In the genomic region with DNA sequence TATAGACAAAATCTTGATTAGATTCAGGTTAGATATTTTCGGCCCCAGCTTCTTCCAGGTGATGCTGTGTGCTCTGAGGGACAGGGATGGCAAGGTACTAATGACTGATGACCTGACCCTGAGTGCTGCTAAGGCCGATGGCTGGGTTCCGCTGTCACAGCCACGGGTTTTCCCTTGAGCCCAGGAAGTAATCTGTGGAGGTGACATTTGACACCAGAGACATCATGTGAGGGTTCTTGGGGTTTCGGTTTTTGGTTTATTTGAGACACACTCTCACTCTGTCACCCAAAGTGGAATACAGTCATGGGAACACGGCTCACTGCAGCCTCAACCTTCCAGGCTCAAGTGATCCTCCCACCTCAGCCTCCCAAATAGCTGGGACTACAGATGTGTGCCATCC, we compare ENCODE assay signal across 25 cellular contexts. TPM values are rescaled to one million over a fixed set of nuclear protein-coding genes. Genes with fewer than 3 reads are reported as not detected.
DNase-seq lines count a peak whose midpoint lies in the region; ATAC-seq, FAIRE-seq and TF ChIP-seq lines count a peak whose summit lies in the region.
"Had no signal": no experiment of that assay in that cellular context is flagged by ENCODE, and none has a peak within 500 bp of the region (broad histone marks: within the 10 kb centered on the region; RNA-seq: fewer than 3 reads in every experiment).

No MANE protein-coding gene starts in this region.

- H3K4me2 ChIP-seq in GM12878 (ENCODE audit: control insufficient read depth, insufficient read depth): peak overlapping the region; percentile 36
- H3K4me2 ChIP-seq: hepatocyte had no signal

- POLR2A ChIA-PET in GM12878 (lab: Charles Lee): no interaction called here

- RAD21 ChIA-PET in GM12878 (lab: Charles Lee; ENCODE audit: unreplicated experiment): interaction anchor here (1.0 to 1.4 kb wide), 6 partner anchors 11 to 325 kb away, joined by 3 to 10 read pairs (median 4); partner anchors contain the start of gene MIF4GD

- no peak overlapping the region for H3K27ac ChIP-seq in GM12878 (ENCODE audit: control insufficient read depth, insufficient read depth)
- H3K27ac ChIP-seq: body of pancreas, colonic mucosa, hepatocyte, parathyroid adenoma, WERI-Rb-1 had no signal

- SMC1A ChIA-PET in GM12878 (lab: Charles Lee; ENCODE audit: uncharacterized antibody, unreplicated experiment): interaction anchor here (1.0 to 2.7 kb wide), 4 partner anchors 10 to 22 kb away, joined by 4 to 13 read pairs (median 5); partner anchors contain the start of genes OTOP2 and USH1G

- no peaks in the 10 kb centered on the region for H3K79me2 ChIP-seq in GM12878 (ENCODE audit: control insufficient read depth, insufficient read depth, low read length)
- H3K79me2 ChIP-seq: hepatocyte, parathyroid adenoma had no signal

- peak overlapping the region; percentile 57 for H2AFZ ChIP-seq in GM12878 (ENCODE audit: control insufficient read depth, low read depth, low read length)
- H2AFZ ChIP-seq: hepatocyte, parathyroid adenoma had no signal

- peak; percentile 60 for ATAC-seq in GM19035 (IDR thresholded peaks at IDR 0.05; ENCODE audit: unreplicated experiment)
- ATAC-seq in HG02678 (IDR thresholded peaks at IDR 0.05; ENCODE audit: unreplicated experiment): peak; percentile 52
- ATAC-seq in GM12878: peak; percentile 97
- ATAC-seq: body of pancreas had no signal

- intact Hi-C loops in GM12878 (cut with micrococcal nuclease; ENCODE audit: unreplicated experiment): no loop called here
- intact Hi-C loops in lower leg skin (cut with DNase I; ENCODE audit: low total_unique reads): no loop called here

- no peak for TF ChIP-seq RAD21 in GM12878 (IDR thresholded peaks at IDR 0.05; ENCODE audit: insufficient read depth, low read depth, low read length)

- no peaks in the 10 kb centered on the region for H3K36me3 ChIP-seq in GM12878 (ENCODE audit: control insufficient read depth in 2 of 2, insufficient read depth in 2 of 2, low read length in 1 of 2)
- H3K36me3 ChIP-seq: colonic mucosa had no signal

- FAIRE-seq in GM12892 (lab: Jason Lieb, UNC): peak; percentile 81
- peak; percentile 93 for FAIRE-seq in GM12878 (lab: Jason Lieb, UNC)

- no TSS peak for BruUV-seq in GM12878 (replicated peaks; lab: Mats Ljungman, UMichigan)

- no peaks in the 10 kb centered on the region for H4K20me1 ChIP-seq in GM12878 (ENCODE audit: control insufficient read depth, insufficient read depth)

- H3K4me3 ChIP-seq in GM12878 (peak overlapping the region; percentile 12; the same call in 1 of the 2 replicates), lower leg skin (ENCODE audit: low read depth, poor library complexity, severe bottlenecking) (no peak overlapping the region)
- H3K4me3 ChIP-seq: body of pancreas, colonic mucosa, hepatocyte had no signal

- CTCF ChIA-PET in GM12878 (lab: Yijun Ruan, JAX): interaction anchor here (0.8 to 2.9 kb wide), 7 partner anchors 12 to 83 kb away, joined by 3 to 15 read pairs (median 4); partner anchors contain the start of gene OTOP2

- TF ChIP-seq POLR2A in GM12892 (IDR thresholded peaks at IDR 0.05; ENCODE audit: low read depth, low read length) (peak; percentile 54; the same call in 1 of the 2 replicates), GM12878 (IDR thresholded peaks at IDR 0.05; ENCODE audit: low read depth, low read length) (peak; percentile 52; the same call in 1 of the 2 replicates), lower leg skin (IDR thresholded peaks at IDR 0.05) (no peak)

- DNase-seq in GM12892 (ENCODE audit: insufficient read length) (no peak), GM12878 (ENCODE audit: low read depth, low spot score) (peak; percentile 48), mucosa of gallbladder (ENCODE audit: low spot score) (no peak), lower leg skin (ENCODE audit: low spot score in 2 of 2) (no peak), KBM-7 (no peak)
- no peak for DNase-seq in stimulated activated CD4-positive, alpha-beta T cell treated with anti-CD3 and anti-CD28 coated beads, Interleukin-15, amount 100 ng/mL, for 24 hours
- DNase-seq: activated CD4-positive, alpha-beta T cell treated with anti-CD3 and anti-CD28 coated beads, Interleukin-2, amount 50 U/mL, for 48 hours; activated T-cell treated with anti-CD3 and anti-CD28 coated beads, Interleukin-2, amount 50 U/mL, for 1 hour; body of pancreas; colonic mucosa; DMS79 treated with DMSO at 0.1 percent for 48 hours; islet precursor cell; NCI-H446 treated with DMSO at 0.1 percent for 48 hours; SHP77; stimulated activated CD4-positive, alpha-beta T cell treated with anti-CD3 and anti-CD28 coated beads, Interleukin-2, amount 100 ng/mL, for 48 hours; T-helper 1 cell; WERI-Rb-1 had no signal

- no peaks in the 10 kb centered on the region for H3K9me3 ChIP-seq in GM12878 (replicated peaks; ENCODE audit: control insufficient read depth, insufficient read depth, low read length)
- H3K9me3 ChIP-seq: body of pancreas, colonic mucosa had no signal

- peak overlapping the region; percentile 10; the same call in 1 of the 2 replicates for H3K9ac ChIP-seq in GM12878 (ENCODE audit: control insufficient read depth, insufficient read depth, low read length)
- H3K9ac ChIP-seq: parathyroid adenoma had no signal

- in situ Hi-C loops in GM12878 (cut with MboI): no loop called here
- in situ Hi-C loops in KBM-7 (cut with MboI; ENCODE audit: low pct_unique_long_range_greater_than_20kb, low sequenced_read_pairs): no loop called here

- 1% methylated on average over 6 of the region's 6 CpGs for WGBS in GM12878 (ENCODE audit: insufficient coverage, insufficient replicate concordance, low lambda C conversion rate, missing lambda C conversion rate)
- WGBS in lower leg skin, 2 donors: 53 to 65% methylated on average over 6 of the region's 6 CpGs

- H3K27me3 ChIP-seq in GM12878 (replicated peaks in 1 of 2; ENCODE audit: control insufficient read depth in 2 of 2, insufficient read depth in 2 of 2, low read length in 1 of 2): no peaks in the 10 kb centered on the region; a peak in 1 of 4 replicates
- H3K27me3 ChIP-seq: body of pancreas had no signal

- peaks cover 6% of the 10 kb centered on the region; the same call in 1 of the 2 replicates for H3K4me1 ChIP-seq in GM12878 (ENCODE audit: control insufficient read depth, insufficient read depth, low read length)
- H3K4me1 ChIP-seq: body of pancreas, colonic mucosa had no signal

- no peak for TF ChIP-seq CTCF in GM12878 (IDR thresholded peaks at IDR 0.05 in 2 of 3, conservative IDR thresholded peaks at IDR 0.05 in 1 of 3; ENCODE audit: control insufficient read depth in 2 of 3, extremely low read depth in 1 of 3, insufficient read depth in 1 of 3, low read depth in 3 of 3, low read length in 3 of 3)
- TF ChIP-seq CTCF in lower leg skin (IDR thresholded peaks at IDR 0.05): no peak

- no peak for TF ChIP-seq EP300 in GM12878 (IDR thresholded peaks at IDR 0.05; ENCODE audit: borderline replicate concordance in 1 of 2, control insufficient read depth in 1 of 2, low read depth in 2 of 2, low read length in 2 of 2)

RNA-seq across cellular contexts. Expression of gene OTOP3, which starts 9.8 kb away (rescaled TPM):
- polyA plus RNA-seq in GM12892 (2012; ENCODE audit: missing spikeins): not detected
- not detected in 2 replicates for total RNA-seq in GM12878 (2013; cell fraction: nucleolus; rRNA removed)
- total RNA-seq in GM12878 (2014; rRNA removed) (not detected in 2 replicates), GM12878 (2014; rRNA removed; fragmentation: Illumina TruSeq; extraction: Trizol) (not detected in 2 replicates), GM12878 (2021) (not detected in 2 replicates), mucosa of gallbladder (not detected), lower leg skin (1 to 10 TPM in 2 of 4 donors, under 1 TPM in 1, not detected in 1; 0.64 to 2.3 (median 1.1) TPM)
- polyA plus RNA-seq in GM12878 (2011; ENCODE audit: low read depth): not detected
- polyA plus RNA-seq in GM12878 (2011; rRNA removed) (0.03 TPM in 1 of 2 replicates, not detected in the other), GM12878 (2014; fragmentation: Illumina TruSeq; extraction: Trizol) (not detected in 2 replicates), GM12878 (2014; fragmentation: Nextera tagmentation; extraction: Ambion mirVana) (not detected), GM12878 (2014; rRNA removed) (0.06 TPM in 1 of 2 replicates, not detected in the other), GM12878 (2016; fragmentation: Nextera tagmentation; extraction: Ambion mirVana) (not detected)
- polyA plus RNA-seq in GM12878 (2011; cell fraction: cytosol; rRNA removed): 0.09 and 0.12 TPM in 2 replicates
- polyA plus RNA-seq in GM12878 (2011; cell fraction: nucleus; rRNA removed): 0.04 and 0.10 TPM in 2 replicates
- 0.04 TPM in 1 of 2 replicates, not detected in the other for polyA plus RNA-seq in GM12878 (2012)
- 0.21 TPM in 1 of 2 replicates, not detected in the other for polyA minus RNA-seq in GM12878 (2011; rRNA and poly(A)+ RNA removed)
- polyA minus RNA-seq in GM12878 (2011; cell fraction: cytosol; rRNA and poly(A)+ RNA removed): not detected in 2 replicates
- not detected in 2 replicates for polyA minus RNA-seq in GM12878 (2011; cell fraction: nucleus; rRNA and poly(A)+ RNA removed)
- total RNA-seq: activated naive CD4-positive, alpha-beta T cell treated with anti-CD3 and anti-CD28 coated beads, Interleukin-2, amount 50 U/mL, for 72 hours; fibroblast of villous mesenchyme; natural killer cell treated with Interleukin-12 subunit alpha and Interleukin-12 subunit beta and Interleukin-15 and Interleukin-18, amount 100 ng/mL, for 72 hours; subcutaneous adipose tissue had no signal
- polyA plus RNA-seq: hepatocyte had no signal

RNA-seq across cellular contexts. Expression of gene OTOP2, which starts 21.5 kb away (rescaled TPM):
- polyA plus RNA-seq in GM12892 (2012; ENCODE audit: missing spikeins): not detected
- not detected in 2 replicates for total RNA-seq in GM12878 (2013; cell fraction: nucleolus; rRNA removed)
- total RNA-seq in GM12878 (2014; rRNA removed) (not detected in 2 replicates), GM12878 (2014; rRNA removed; fragmentation: Illumina TruSeq; extraction: Trizol) (not detected in 2 replicates), GM12878 (2021) (not detected in 2 replicates), mucosa of gallbladder (not detected), lower leg skin (not detected)
- not detected for polyA plus RNA-seq in GM12878 (2011; ENCODE audit: low read depth)
- polyA plus RNA-seq in GM12878 (2011; rRNA removed) (not detected in 2 replicates), GM12878 (2014; fragmentation: Illumina TruSeq; extraction: Trizol) (not detected in 2 replicates), GM12878 (2014; fragmentation: Nextera tagmentation; extraction: Ambion mirVana) (not detected), GM12878 (2014; rRNA removed) (not detected in 2 replicates), GM12878 (2016; fragmentation: Nextera tagmentation; extraction: Ambion mirVana) (not detected)
- polyA plus RNA-seq in GM12878 (2011; cell fraction: cytosol; rRNA removed): not detected in 2 replicates
- not detected in 2 replicates for polyA plus RNA-seq in GM12878 (2011; cell fraction: nucleus; rRNA removed)
- 0.04 TPM in 1 of 2 replicates, not detected in the other for polyA plus RNA-seq in GM12878 (2012)
- polyA minus RNA-seq in GM12878 (2011; rRNA and poly(A)+ RNA removed): not detected in 2 replicates
- not detected in 2 replicates for polyA minus RNA-seq in GM12878 (2011; cell fraction: cytosol; rRNA and poly(A)+ RNA removed)
- not detected in 2 replicates for polyA minus RNA-seq in GM12878 (2011; cell fraction: nucleus; rRNA and poly(A)+ RNA removed)
- total RNA-seq: activated naive CD4-positive, alpha-beta T cell treated with anti-CD3 and anti-CD28 coated beads, Interleukin-2, amount 50 U/mL, for 72 hours; body of pancreas; fibroblast of villous mesenchyme; natural killer cell treated with Interleukin-12 subunit alpha and Interleukin-12 subunit beta and Interleukin-15 and Interleukin-18, amount 100 ng/mL, for 72 hours had no signal

RNA-seq across cellular contexts. Expression of gene USH1G, which starts 22.5 kb away (rescaled TPM):
- not detected for polyA plus RNA-seq in GM12892 (2012; ENCODE audit: missing spikeins)
- total RNA-seq in GM12878 (2013; cell fraction: nucleolus; rRNA removed): 0.29 and 0.48 TPM in 2 replicates
- total RNA-seq in GM12878 (2014; rRNA removed) (0.11 TPM in 1 of 2 replicates, not detected in the other), GM12878 (2014; rRNA removed; fragmentation: Illumina TruSeq; extraction: Trizol) (not detected in 2 replicates), GM12878 (2021) (0.05 TPM in 1 of 2 replicates, not detected in the other), mucosa of gallbladder (0.09 TPM), lower leg skin (1 to 10 TPM in 3 of 4 donors, under 1 TPM in 1; 0.67 to 2.6 (median 2.1) TPM)
- polyA plus RNA-seq in GM12878 (2011; ENCODE audit: low read depth): not detected
- polyA plus RNA-seq in GM12878 (2011; rRNA removed) (0.22 and 0.62 TPM in 2 replicates), GM12878 (2014; fragmentation: Illumina TruSeq; extraction: Trizol) (not detected in 2 replicates), GM12878 (2014; fragmentation: Nextera tagmentation; extraction: Ambion mirVana) (not detected), GM12878 (2014; rRNA removed) (not detected in 2 replicates), GM12878 (2016; fragmentation: Nextera tagmentation; extraction: Ambion mirVana) (under 1 TPM in 1 of 2 experiments, not detected in 1; 0.09 TPM)
- 0.88 and 1.0 TPM in 2 replicates for polyA plus RNA-seq in GM12878 (2011; cell fraction: cytosol; rRNA removed)
- 1.5 and 2.1 TPM in 2 replicates for polyA plus RNA-seq in GM12878 (2011; cell fraction: nucleus; rRNA removed)
- 0.06 and 0.08 TPM in 2 replicates for polyA plus RNA-seq in GM12878 (2012)
- 6.6 and 11.9 TPM in 2 replicates for polyA minus RNA-seq in GM12878 (2011; rRNA and poly(A)+ RNA removed)
- 0.52 and 0.67 TPM in 2 replicates for polyA minus RNA-seq in GM12878 (2011; cell fraction: cytosol; rRNA and poly(A)+ RNA removed)
- polyA minus RNA-seq in GM12878 (2011; cell fraction: nucleus; rRNA and poly(A)+ RNA removed): 2.7 and 6.5 TPM in 2 replicates
- total RNA-seq: activated naive CD4-positive, alpha-beta T cell treated with anti-CD3 and anti-CD28 coated beads, Interleukin-2, amount 50 U/mL, for 72 hours; fibroblast of villous mesenchyme; natural killer cell treated with Interleukin-12 subunit alpha and Interleukin-12 subunit beta and Interleukin-15 and Interleukin-18, amount 100 ng/mL, for 72 hours; subcutaneous adipose tissue had no signal

RNA-seq across cellular contexts. Expression of gene HID1, which starts 27.0 kb away (rescaled TPM):
- 0.49 TPM for polyA plus RNA-seq in GM12892 (2012; ENCODE audit: missing spikeins)
- 0.21 TPM in 1 of 2 replicates, not detected in the other for total RNA-seq in GM12878 (2013; cell fraction: nucleolus; rRNA removed)
- total RNA-seq in GM12878 (2014; rRNA removed) (0.40 and 0.54 TPM in 2 replicates), GM12878 (2014; rRNA removed; fragmentation: Illumina TruSeq; extraction: Trizol) (0.04 TPM in 1 of 2 replicates, not detected in the other), GM12878 (2021) (0.37 and 0.77 TPM in 2 replicates), mucosa of gallbladder (186 TPM), lower leg skin (10 to 100 TPM in 1 of 4 donors, 1 to 10 TPM in 3; 2.9 to 11.6 (median 6.2) TPM)
- polyA plus RNA-seq in GM12878 (2011; ENCODE audit: low read depth): 0.41 TPM
- polyA plus RNA-seq in GM12878 (2011; rRNA removed) (0.14 and 0.69 TPM in 2 replicates), GM12878 (2014; fragmentation: Illumina TruSeq; extraction: Trizol) (0.09 and 0.30 TPM in 2 replicates), GM12878 (2014; fragmentation: Nextera tagmentation; extraction: Ambion mirVana) (not detected), GM12878 (2014; rRNA removed) (0.12 and 0.51 TPM in 2 replicates), GM12878 (2016; fragmentation: Nextera tagmentation; extraction: Ambion mirVana) (under 1 TPM; 0.24 to 0.63 TPM)
- 0.10 and 0.13 TPM in 2 replicates for polyA plus RNA-seq in GM12878 (2011; cell fraction: cytosol; rRNA removed)
- polyA plus RNA-seq in GM12878 (2011; cell fraction: nucleus; rRNA removed): 1.5 and 2.0 TPM in 2 replicates
- 0.87 and 1.8 TPM in 2 replicates for polyA plus RNA-seq in GM12878 (2012)
- 0.37 and 0.62 TPM in 2 replicates for polyA minus RNA-seq in GM12878 (2011; rRNA and poly(A)+ RNA removed)
- not detected in 2 replicates for polyA minus RNA-seq in GM12878 (2011; cell fraction: cytosol; rRNA and poly(A)+ RNA removed)
- 0.12 and 0.57 TPM in 2 replicates for polyA minus RNA-seq in GM12878 (2011; cell fraction: nucleus; rRNA and poly(A)+ RNA removed)

RNA-seq across cellular contexts. Expression of gene CDR2L, which starts 41.9 kb away (rescaled TPM):
- polyA plus RNA-seq in GM12892 (2012; ENCODE audit: missing spikeins): not detected
- not detected in 2 replicates for total RNA-seq in GM12878 (2013; cell fraction: nucleolus; rRNA removed)
- total RNA-seq in GM12878 (2014; rRNA removed): 0.05 TPM in 1 of 2 replicates, not detected in the other
- total RNA-seq in GM12878 (2014; rRNA removed; fragmentation: Illumina TruSeq; extraction: Trizol): 0.04 TPM in 1 of 2 replicates, not detected in the other
- total RNA-seq in GM12878 (2021): 0.05 and 0.18 TPM in 2 replicates
- not detected for polyA plus RNA-seq in GM12878 (2011; ENCODE audit: low read depth)
- polyA plus RNA-seq in GM12878 (2011; rRNA removed): 0.03 TPM in 1 of 2 replicates, not detected in the other
- 0.05 TPM in 1 of 2 replicates, not detected in the other for polyA plus RNA-seq in GM12878 (2011; cell fraction: cytosol; rRNA removed)
- 0.06 TPM in 1 of 2 replicates, not detected in the other for polyA plus RNA-seq in GM12878 (2011; cell fraction: nucleus; rRNA removed)
- polyA plus RNA-seq in GM12878 (2012): 0.08 TPM in 2 replicates
- not detected in 2 replicates for polyA plus RNA-seq in GM12878 (2014; fragmentation: Illumina TruSeq; extraction: Trizol)
- polyA plus RNA-seq in GM12878 (2014; fragmentation: Nextera tagmentation; extraction: Ambion mirVana): not detected
- 0.03 TPM in 1 of 2 replicates, not detected in the other for polyA plus RNA-seq in GM12878 (2014; rRNA removed)
- polyA plus RNA-seq in GM12878 (2016; fragmentation: Nextera tagmentation; extraction: Ambion mirVana): under 1 TPM in 1 of 2 experiments, not detected in 1; 0.04 TPM
- polyA minus RNA-seq in GM12878 (2011; rRNA and poly(A)+ RNA removed): not detected in 2 replicates
- 0.31 and 0.53 TPM in 2 replicates for polyA minus RNA-seq in GM12878 (2011; cell fraction: cytosol; rRNA and poly(A)+ RNA removed)
- polyA minus RNA-seq in GM12878 (2011; cell fraction: nucleus; rRNA and poly(A)+ RNA removed): 0.10 TPM in 1 of 2 replicates, not detected in the other
- total RNA-seq in mucosa of gallbladder: 83.8 TPM
- total RNA-seq in lower leg skin: 1 to 10 TPM; 4.5 to 9.8 (median 5.3) TPM

Comparison
In these comparisons a context has a peak if more than half of its experiments do, and no peak if none do; other contexts are left out.
1. POLR2A ChIP-seq: peak in GM12892 (single experiment) and GM12878 (single experiment); none in lower leg skin (0 of 2).
2. Peak in every context shown above with its lines, with median percentiles within 50 percentile points of each other: ATAC-seq.